Comparison of ENCODE assay signal across 8 cellular contexts in the genomic region with DNA sequence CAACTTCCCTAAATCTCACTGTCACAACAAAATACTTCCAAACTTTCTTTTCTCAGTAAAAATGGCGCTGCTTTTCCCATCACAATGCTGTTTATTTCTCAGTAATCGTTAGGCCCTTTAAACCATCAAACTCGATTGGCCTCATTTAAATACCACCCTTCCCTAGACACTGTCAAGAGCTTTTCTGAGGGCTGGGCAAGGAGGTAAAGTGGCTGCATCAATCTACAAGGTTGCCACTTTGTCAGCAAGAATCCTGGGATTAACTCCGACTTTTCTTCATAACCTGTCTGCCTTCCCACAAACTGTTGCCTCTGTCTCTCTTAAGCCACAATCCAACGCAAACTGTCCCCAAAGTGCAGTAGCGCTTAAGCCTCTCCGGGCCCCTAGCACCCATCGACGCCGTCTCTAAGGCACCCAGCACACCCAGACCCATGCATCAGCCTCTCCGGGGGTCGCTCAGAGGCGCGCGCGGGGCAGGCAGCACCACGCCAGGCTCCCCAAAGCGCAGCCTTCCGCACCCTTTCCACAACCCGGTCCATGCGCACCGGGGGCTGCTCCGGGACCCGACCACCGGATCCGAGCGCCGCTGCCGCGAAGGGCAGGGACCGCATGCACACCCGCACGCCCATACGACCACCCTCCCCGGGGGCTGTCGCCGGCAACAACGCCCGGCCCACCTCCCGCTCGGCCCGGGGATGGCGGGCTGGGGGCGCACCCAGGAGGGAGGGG. TPM values are rescaled to one million over a fixed set of nuclear protein-coding genes. Genes with fewer than 3 reads are reported as not detected.
DNase-seq lines count a peak whose midpoint lies in the region; ATAC-seq and TF ChIP-seq lines count a peak whose summit lies in the region.

No MANE protein-coding gene starts in this region.

- H3K9me3 ChIP-seq in Loucy (ENCODE audit: insufficient read depth, low read depth, low read length) (no peaks in the 10 kb centered on the region), neural progenitor cell (ENCODE audit: low read depth) (no peaks in the 10 kb centered on the region)

- H3K9ac ChIP-seq in Loucy (ENCODE audit: low read depth, low read length, poor library complexity, severe bottlenecking) (peak overlapping the region; percentile 56), neural progenitor cell (peak overlapping the region; percentile 50)

- H4K20me1 ChIP-seq in Loucy (ENCODE audit: insufficient read depth, low read length, poor library complexity, severe bottlenecking) (peaks cover 20% of the 10 kb centered on the region), neural progenitor cell (ENCODE audit: low read depth) (peaks cover 33% of the 10 kb centered on the region)

- H3K9me3 Mint-ChIP-seq in neural progenitor cell = no peaks in the 10 kb centered on the region

- H3K4me3 Mint-ChIP-seq in neural progenitor cell = peak overlapping the region; percentile 96

- no peak for ATAC-seq in GM19395 (IDR thresholded peaks at IDR 0.05; ENCODE audit: unreplicated experiment)

- peak overlapping the region; percentile 77 for H3K27ac Mint-ChIP-seq in neural progenitor cell

- H3K27ac ChIP-seq in neural progenitor cell = no peak overlapping the region

- peaks cover 4% of the 10 kb centered on the region for H3K36me3 Mint-ChIP-seq in neural progenitor cell

- H3K4me1 ChIP-seq in Loucy (ENCODE audit: insufficient read depth, low read length, poor library complexity, severe bottlenecking) = peaks cover 54% of the 10 kb centered on the region
- H3K4me1 ChIP-seq in neural progenitor cell = peaks cover 24% of the 10 kb centered on the region

- H3K4me1 Mint-ChIP-seq in neural progenitor cell = peaks cover 26% of the 10 kb centered on the region

- no peaks in the 10 kb centered on the region for H3K9me2 ChIP-seq in Loucy (replicated peaks; ENCODE audit: low read depth, low read length)

- peaks cover 12% of the 10 kb centered on the region for H3K27me3 Mint-ChIP-seq in neural progenitor cell (ENCODE audit: insufficient read depth, low read depth)

- H3K79me2 ChIP-seq in Loucy (ENCODE audit: insufficient read depth, low read length) = peaks cover 63% of the 10 kb centered on the region
- peaks cover 66% of the 10 kb centered on the region for H3K79me2 ChIP-seq in neural progenitor cell (ENCODE audit: low read depth)

- H3F3A ChIP-seq in Loucy (ENCODE audit: low read depth) (no peaks in the 10 kb centered on the region), neural progenitor cell (ENCODE audit: low read depth) (peaks cover 16% of the 10 kb centered on the region)

- no peaks in the 10 kb centered on the region for H3K27me3 ChIP-seq in Loucy (ENCODE audit: insufficient read depth, low read length, poor library complexity, severe bottlenecking)
- peaks cover 14% of the 10 kb centered on the region for H3K27me3 ChIP-seq in neural progenitor cell

- H3K36me3 ChIP-seq in Loucy (ENCODE audit: insufficient read depth, low read length) (no peaks in the 10 kb centered on the region), neural progenitor cell (no peaks in the 10 kb centered on the region)

- peak overlapping the region; percentile 75 for H2AFZ ChIP-seq in Loucy (ENCODE audit: low read length)
- peak overlapping the region; percentile 80 for H2AFZ ChIP-seq in neural progenitor cell (replicated peaks)

- H3K4me3 ChIP-seq in Loucy (ENCODE audit: low read length, poor library complexity, severe bottlenecking) (peak overlapping the region; percentile 77), fibroblast of the aortic adventitia (ENCODE audit: low read depth, low read length) (peak overlapping the region; percentile 82), neural progenitor cell (peak overlapping the region; percentile 68)

- H3K4me2 ChIP-seq in Loucy (ENCODE audit: low read depth, low read length, poor library complexity, severe bottlenecking) (peak overlapping the region; percentile 85), neural progenitor cell (peak overlapping the region; percentile 84)

- peak; percentile 23 for DNase-seq in NCI-H2107 treated with DMSO at 0.1 percent for 48 hours (lab: John Stamatoyannopoulos, UW; ENCODE audit: unreplicated experiment)
- DNase-seq in NCI-H2107 (lab: John Stamatoyannopoulos, UW) = no peak
- peak; percentile 55 for DNase-seq in activated CD8-positive, alpha-beta memory T cell treated with anti-CD3 and anti-CD28 coated beads, Interleukin-2, amount 50 U/mL, for 48 hours
- DNase-seq in fibroblast of the aortic adventitia (ENCODE audit: low read depth) = peak; percentile 37
- peak; percentile 56 for DNase-seq in neural progenitor cell (ENCODE audit: low spot score)
- no peak for DNase-seq in NCI-H2081 treated with DMSO at 0.1 percent for 48 hours (lab: John Stamatoyannopoulos, UW)

- TF ChIP-seq CTCF in Loucy (conservative IDR thresholded peaks at IDR 0.05; ENCODE audit: low read length) (no peak), fibroblast of the aortic adventitia (IDR thresholded peaks at IDR 0.05; ENCODE audit: insufficient read depth, low read length) (no peak), neural progenitor cell (IDR thresholded peaks at IDR 0.05) (no peak)

RNA-seq across cellular contexts. Expression of a gene that starts 0.7 kb away (rescaled TPM):
- total RNA-seq in fibroblast of the aortic adventitia (ENCODE audit: low replicate concordance) (18.1 and 37.1 TPM in 2 replicates), neural progenitor cell (ENCODE audit: low replicate concordance) (56.1 and 84.0 TPM in 2 replicates)

Comparison
In these comparisons a context has a peak if more than half of its experiments do, and no peak if none do; other contexts are left out.
1. DNase-seq: peak in NCI-H2107 treated with DMSO at 0.1 percent for 48 hours (single experiment), activated CD8-positive, alpha-beta memory T cell treated with anti-CD3 and anti-CD28 coated beads, Interleukin-2, amount 50 U/mL, for 48 hours (single experiment), fibroblast of the aortic adventitia (single experiment) and neural progenitor cell (single experiment); none in NCI-H2107 (single experiment) and NCI-H2081 treated with DMSO at 0.1 percent for 48 hours (single experiment).
2. Peak in every context shown above with its lines, with median percentiles within 50 percentile points of each other: H3K4me3 ChIP-seq.